In genomic region chr16:2487517-2487842, GRCh38 we compare ENCODE assay signal across 1 cellular context.
TF ChIP-seq lines count a peak whose summit lies in the region.

No MANE protein-coding gene starts in this region.

TF ChIP-seq in H1, 55 proteins besides CTCF, POLR2A, EP300 and RAD21:
- TF ChIP-seq MAFK (IDR thresholded peaks at IDR 0.05; ENCODE audit: low read depth, low read length) (no peak), KDM4A (IDR thresholded peaks at IDR 0.05; ENCODE audit: low read depth, low read length, severe bottlenecking) (no peak), RFX5 (IDR thresholded peaks at IDR 0.05; ENCODE audit: borderline replicate concordance, low read depth, low read length) (no peak), TAF1 (IDR thresholded peaks at IDR 0.05; ENCODE audit: low read depth, low read length) (no peak), ZNF274 (IDR thresholded peaks at IDR 0.05; ENCODE audit: borderline replicate concordance, extremely low read depth, low read length) (no peak), CREB1 (IDR thresholded peaks at IDR 0.05) (no peak), SIN3A (conservative IDR thresholded peaks at IDR 0.05 in 1 of 2, IDR thresholded peaks at IDR 0.05 in 1 of 2; ENCODE audit: low read depth in 1 of 2, low read length in 2 of 2) (no peak), CHD1 (IDR thresholded peaks at IDR 0.05; ENCODE audit: low read depth, low read length) (no peak), EZH2 (IDR thresholded peaks at IDR 0.05; ENCODE audit: low read depth, low read length, severe bottlenecking) (no peak), BACH1 (IDR thresholded peaks at IDR 0.05; ENCODE audit: low read length) (no peak), PHF8 (conservative IDR thresholded peaks at IDR 0.05; ENCODE audit: low read depth, low read length) (no peak), POU5F1 (IDR thresholded peaks at IDR 0.05; ENCODE audit: low read depth, low read length) (no peak), RXRA (IDR thresholded peaks at IDR 0.05; ENCODE audit: insufficient read depth, low read depth, low read length) (no peak), CBX5 (IDR thresholded peaks at IDR 0.05; ENCODE audit: low read depth, low read length) (no peak)
TF ChIP-seq in H1: peak in this region for 0.
